Comparison of ENCODE assay signal across 22 cellular contexts in genomic region chr1:217091601-217092000, GRCh38.
DNase-seq lines count a peak whose midpoint lies in the region; ATAC-seq, FAIRE-seq and TF ChIP-seq lines count a peak whose summit lies in the region.
"Had no signal": no experiment of that assay in that cellular context is flagged by ENCODE, and none has a peak within 500 bp of the region (broad histone marks: within the 10 kb centered on the region; RNA-seq: fewer than 3 reads in every experiment).

No MANE protein-coding gene starts in this region.

- DNase-seq in ACHN (peak; percentile 59), body of pancreas (no peak), hepatocyte (ENCODE audit: low spot score) (no peak), pancreas (no peak), glutamatergic neuron (no peak), gastrocnemius medialis (no peak), NCI-H526 (lab: John Stamatoyannopoulos, UW) (no peak)
- DNase-seq: CD4-positive, CD25-positive, alpha-beta regulatory T cell; DND-41; IMR-90; NCI-H1092 treated with DMSO at 0.1 percent for 48 hours; NCI-H1436 treated with DMSO at 0.1 percent for 48 hours; NCI-H1930; NCI-H2227 treated with DMSO at 0.1 percent for 48 hours; NCI-H510A; NCI-H748 treated with DMSO at 0.1 percent for 48 hours; SJCRH30 had no signal

- H3K27me3 Mint-ChIP-seq in glutamatergic neuron (ENCODE audit: unreplicated experiment): peaks cover 13% of the 10 kb centered on the region

- H3K9me2 ChIP-seq in hepatocyte (replicated peaks; ENCODE audit: insufficient read depth): no peaks in the 10 kb centered on the region

- H3K27ac Mint-ChIP-seq in glutamatergic neuron (ENCODE audit: unreplicated experiment): no peak overlapping the region
- H3K27ac Mint-ChIP-seq: CD4-positive, CD25-positive, alpha-beta regulatory T cell had no signal

- H3K4me3 ChIP-seq in body of pancreas (no peak overlapping the region), hepatocyte (no peak overlapping the region), pancreas (no peak overlapping the region), gastrocnemius medialis (no peak overlapping the region)
- H3K4me3 ChIP-seq: GM12878, SJCRH30 had no signal

- peaks cover 14% of the 10 kb centered on the region for H3K4me1 ChIP-seq in body of pancreas
- H3K4me1 ChIP-seq in hepatocyte (ENCODE audit: insufficient read depth): no peaks in the 10 kb centered on the region
- H3K4me1 ChIP-seq in pancreas: peaks cover 0 to 6% (median 0%) of the 10 kb centered on the region in 3 donors
- H3K4me1 ChIP-seq in gastrocnemius medialis: no peaks in the 10 kb centered on the region
- H3K4me1 ChIP-seq: SJCRH30 had no signal

- H3K79me2 ChIP-seq in hepatocyte: no peaks in the 10 kb centered on the region

- H3K27ac ChIP-seq in body of pancreas (peak overlapping the region; percentile 1 to 86 (median 76)), hepatocyte (no peak overlapping the region), pancreas (peak overlapping the region in 3 of 4 donors; percentile 73 to 80 (median 75)), gastrocnemius medialis (no peak overlapping the region)
- H3K27ac ChIP-seq: KMS-11, SJCRH30 had no signal

- no peaks in the 10 kb centered on the region for H3K27me3 ChIP-seq in body of pancreas
- H3K27me3 ChIP-seq in hepatocyte: peaks cover 3% of the 10 kb centered on the region
- H3K27me3 ChIP-seq in pancreas: no peaks in the 10 kb centered on the region
- H3K27me3 ChIP-seq in gastrocnemius medialis: no peaks in the 10 kb centered on the region
- H3K27me3 ChIP-seq: SJCRH30 had no signal

- H3K4me2 ChIP-seq in hepatocyte: peak overlapping the region; percentile 3
- H3K4me2 ChIP-seq: KMS-11 had no signal

- H3K4me3 Mint-ChIP-seq in glutamatergic neuron (ENCODE audit: unreplicated experiment): no peak overlapping the region
- H3K4me3 Mint-ChIP-seq: CD4-positive, CD25-positive, alpha-beta regulatory T cell had no signal

- no peak for TF ChIP-seq CTCF in body of pancreas (IDR thresholded peaks at IDR 0.05)
- TF ChIP-seq CTCF in hepatocyte (IDR thresholded peaks at IDR 0.05; ENCODE audit: poor library complexity): no peak
- no peak for TF ChIP-seq CTCF in pancreas (IDR thresholded peaks at IDR 0.05)
- TF ChIP-seq CTCF in glutamatergic neuron (IDR thresholded peaks at IDR 0.05; ENCODE audit: partially characterized antibody, unreplicated experiment): no peak
- TF ChIP-seq CTCF in gastrocnemius medialis (IDR thresholded peaks at IDR 0.05 in 4 of 5, conservative IDR thresholded peaks at IDR 0.05 in 1 of 5): no peak

- intact Hi-C loops in body of pancreas (cut with DNase I) (no loop called here), pancreas (cut with DNase I) (no loop called here), gastrocnemius medialis (cut with DNase I; ENCODE audit: low total_unique reads) (no loop called here)

- TF ChIP-seq POLR2A in body of pancreas (IDR thresholded peaks at IDR 0.05) (no peak), gastrocnemius medialis (IDR thresholded peaks at IDR 0.05) (no peak)

- H4K20me1 ChIP-seq in hepatocyte (ENCODE audit: insufficient read depth, poor library complexity, severe bottlenecking): no peaks in the 10 kb centered on the region

- H3K36me3 ChIP-seq in body of pancreas (replicated peaks in 1 of 2; ENCODE audit: insufficient read depth in 1 of 2, low read depth in 2 of 2): no peaks in the 10 kb centered on the region
- no peaks in the 10 kb centered on the region for H3K36me3 ChIP-seq in hepatocyte (replicated peaks; ENCODE audit: insufficient read depth, low read depth)
- no peaks in the 10 kb centered on the region for H3K36me3 ChIP-seq in pancreas
- no peaks in the 10 kb centered on the region for H3K36me3 ChIP-seq in gastrocnemius medialis
- H3K36me3 ChIP-seq: SJCRH30 had no signal

- H3K4me1 Mint-ChIP-seq in glutamatergic neuron (ENCODE audit: low read depth, unreplicated experiment): peaks cover 8% of the 10 kb centered on the region

- ATAC-seq in body of pancreas (no peak), pancreas (no peak), GM21723 (IDR thresholded peaks at IDR 0.05; ENCODE audit: unreplicated experiment) (no peak), gastrocnemius medialis (no peak)
- ATAC-seq: GM12878, HCT116 had no signal

- FAIRE-seq in pancreas (lab: Jason Lieb, UNC): no peak
- FAIRE-seq: GM12878, H1 had no signal

- in situ Hi-C loops in ACHN (cut with HindIII; ENCODE audit: low pct_ligation_motif_present, low pct_unique_long_range_greater_than_20kb, low sequenced_read_pairs): no loop called here
- in situ Hi-C loops in gastrocnemius medialis (cut with MboI; ENCODE audit: low sequenced_read_pairs in 4 of 4): no loop called here

- H3K9me3 ChIP-seq in body of pancreas (no peaks in the 10 kb centered on the region), hepatocyte (ENCODE audit: low read depth) (no peaks in the 10 kb centered on the region), pancreas (no peaks in the 10 kb centered on the region), gastrocnemius medialis (no peaks in the 10 kb centered on the region)
- H3K9me3 ChIP-seq: SJCRH30 had no signal

- H3K9me3 Mint-ChIP-seq in glutamatergic neuron (ENCODE audit: unreplicated experiment): peaks cover 2% of the 10 kb centered on the region

- no peak overlapping the region for H2AFZ ChIP-seq in hepatocyte

- 49 to 52% methylated on average over 4 of the region's 4 CpGs for WGBS in body of pancreas, 2 donors
- 85% methylated on average over 4 of the region's 4 CpGs for WGBS in hepatocyte (ENCODE audit: low lambda C conversion rate, missing lambda C conversion rate)
- WGBS in pancreas, 2 donors: 58 to 61% methylated on average over 4 of the region's 4 CpGs

- H3K36me3 Mint-ChIP-seq in glutamatergic neuron (ENCODE audit: unreplicated experiment): no peaks in the 10 kb centered on the region
- H3K36me3 Mint-ChIP-seq: CD4-positive, CD25-positive, alpha-beta regulatory T cell had no signal

Comparison
In these comparisons a context has a peak if more than half of its experiments do, and no peak if none do; other contexts are left out.
1. H3K27ac ChIP-seq: peak in body of pancreas (4 of 4) and pancreas (3 of 4); none in hepatocyte (single experiment) and gastrocnemius medialis (0 of 4).